In the genomic region with DNA sequence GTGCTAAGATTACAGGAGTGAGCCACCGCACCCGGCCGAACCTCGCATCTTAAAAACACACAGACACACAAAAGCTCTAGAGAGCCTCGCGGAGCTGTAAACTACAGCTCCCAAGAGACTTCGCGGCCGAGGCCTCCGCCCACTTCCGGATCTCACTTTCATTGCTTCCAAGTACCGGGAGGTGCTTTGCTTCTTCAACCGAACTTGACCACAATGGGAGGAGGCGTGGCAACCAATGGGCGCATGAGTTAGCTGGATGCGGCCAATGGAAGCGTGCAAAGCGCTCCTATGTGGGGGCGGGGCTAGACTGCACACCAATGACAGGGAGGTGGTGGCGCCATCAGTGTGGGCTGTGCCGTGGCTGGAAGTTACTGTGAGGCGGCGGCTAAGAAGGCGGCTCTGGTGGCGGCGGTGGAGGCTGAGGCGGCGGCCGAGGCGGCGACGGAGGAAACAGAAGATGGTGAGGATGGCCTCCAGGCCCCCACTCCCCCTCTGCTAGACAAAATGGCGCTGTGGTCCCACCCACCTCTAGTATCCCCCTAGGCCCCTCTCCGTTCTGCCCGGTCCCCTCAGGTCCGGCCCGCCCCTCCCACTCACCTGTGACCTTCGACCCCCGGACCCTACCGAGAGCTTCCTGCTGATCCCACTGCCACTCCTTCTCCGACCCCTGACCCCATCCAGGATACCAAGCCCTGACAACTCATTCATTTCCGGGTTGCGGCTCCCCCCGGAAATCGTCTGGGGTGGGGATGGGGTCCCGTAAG, we compare ENCODE assay signal across 1 cellular context.
A peak's percentile ranks its signal among the peaks of the same experiment; 100 is the strongest.
TF ChIP-seq lines count a peak whose summit lies in the region.

A gene (plus strand): TSS at position 366 of the 764 bp plus-strand sequence. CDS start 92 bp downstream, at position 458.

TF ChIP-seq in HEK293, 187 proteins besides CTCF, POLR2A, EP300 and RAD21 (continued from another document and continues in another):
- TF ChIP-seq, protein P1, sequence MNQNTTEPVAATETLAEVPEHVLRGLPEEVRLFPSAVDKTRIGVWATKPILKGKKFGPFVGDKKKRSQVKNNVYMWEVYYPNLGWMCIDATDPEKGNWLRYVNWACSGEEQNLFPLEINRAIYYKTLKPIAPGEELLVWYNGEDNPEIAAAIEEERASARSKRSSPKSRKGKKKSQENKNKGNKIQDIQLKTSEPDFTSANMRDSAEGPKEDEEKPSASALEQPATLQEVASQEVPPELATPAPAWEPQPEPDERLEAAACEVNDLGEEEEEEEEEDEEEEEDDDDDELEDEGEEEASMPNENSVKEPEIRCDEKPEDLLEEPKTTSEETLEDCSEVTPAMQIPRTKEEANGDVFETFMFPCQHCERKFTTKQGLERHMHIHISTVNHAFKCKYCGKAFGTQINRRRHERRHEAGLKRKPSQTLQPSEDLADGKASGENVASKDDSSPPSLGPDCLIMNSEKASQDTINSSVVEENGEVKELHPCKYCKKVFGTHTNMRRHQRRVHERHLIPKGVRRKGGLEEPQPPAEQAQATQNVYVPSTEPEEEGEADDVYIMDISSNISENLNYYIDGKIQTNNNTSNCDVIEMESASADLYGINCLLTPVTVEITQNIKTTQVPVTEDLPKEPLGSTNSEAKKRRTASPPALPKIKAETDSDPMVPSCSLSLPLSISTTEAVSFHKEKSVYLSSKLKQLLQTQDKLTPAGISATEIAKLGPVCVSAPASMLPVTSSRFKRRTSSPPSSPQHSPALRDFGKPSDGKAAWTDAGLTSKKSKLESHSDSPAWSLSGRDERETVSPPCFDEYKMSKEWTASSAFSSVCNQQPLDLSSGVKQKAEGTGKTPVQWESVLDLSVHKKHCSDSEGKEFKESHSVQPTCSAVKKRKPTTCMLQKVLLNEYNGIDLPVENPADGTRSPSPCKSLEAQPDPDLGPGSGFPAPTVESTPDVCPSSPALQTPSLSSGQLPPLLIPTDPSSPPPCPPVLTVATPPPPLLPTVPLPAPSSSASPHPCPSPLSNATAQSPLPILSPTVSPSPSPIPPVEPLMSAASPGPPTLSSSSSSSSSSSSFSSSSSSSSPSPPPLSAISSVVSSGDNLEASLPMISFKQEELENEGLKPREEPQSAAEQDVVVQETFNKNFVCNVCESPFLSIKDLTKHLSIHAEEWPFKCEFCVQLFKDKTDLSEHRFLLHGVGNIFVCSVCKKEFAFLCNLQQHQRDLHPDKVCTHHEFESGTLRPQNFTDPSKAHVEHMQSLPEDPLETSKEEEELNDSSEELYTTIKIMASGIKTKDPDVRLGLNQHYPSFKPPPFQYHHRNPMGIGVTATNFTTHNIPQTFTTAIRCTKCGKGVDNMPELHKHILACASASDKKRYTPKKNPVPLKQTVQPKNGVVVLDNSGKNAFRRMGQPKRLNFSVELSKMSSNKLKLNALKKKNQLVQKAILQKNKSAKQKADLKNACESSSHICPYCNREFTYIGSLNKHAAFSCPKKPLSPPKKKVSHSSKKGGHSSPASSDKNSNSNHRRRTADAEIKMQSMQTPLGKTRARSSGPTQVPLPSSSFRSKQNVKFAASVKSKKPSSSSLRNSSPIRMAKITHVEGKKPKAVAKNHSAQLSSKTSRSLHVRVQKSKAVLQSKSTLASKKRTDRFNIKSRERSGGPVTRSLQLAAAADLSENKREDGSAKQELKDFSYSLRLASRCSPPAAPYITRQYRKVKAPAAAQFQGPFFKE (tag by site-specific recombination; IDR thresholded peaks at IDR 0.05; ENCODE audit: borderline replicate concordance): no peak
- TF ChIP-seq SETDB1 (IDR thresholded peaks at IDR 0.05; ENCODE audit: insufficient read length, low read length): no peak
- TF ChIP-seq ZEB2 (tag by site-specific recombination; IDR thresholded peaks at IDR 0.05): peak; percentile 70; the same call in 1 of the 2 replicates
- TF ChIP-seq YY1 (tag by site-specific recombination; IDR thresholded peaks at IDR 0.05): peak; percentile 85
- TF ChIP-seq, protein P2, sequence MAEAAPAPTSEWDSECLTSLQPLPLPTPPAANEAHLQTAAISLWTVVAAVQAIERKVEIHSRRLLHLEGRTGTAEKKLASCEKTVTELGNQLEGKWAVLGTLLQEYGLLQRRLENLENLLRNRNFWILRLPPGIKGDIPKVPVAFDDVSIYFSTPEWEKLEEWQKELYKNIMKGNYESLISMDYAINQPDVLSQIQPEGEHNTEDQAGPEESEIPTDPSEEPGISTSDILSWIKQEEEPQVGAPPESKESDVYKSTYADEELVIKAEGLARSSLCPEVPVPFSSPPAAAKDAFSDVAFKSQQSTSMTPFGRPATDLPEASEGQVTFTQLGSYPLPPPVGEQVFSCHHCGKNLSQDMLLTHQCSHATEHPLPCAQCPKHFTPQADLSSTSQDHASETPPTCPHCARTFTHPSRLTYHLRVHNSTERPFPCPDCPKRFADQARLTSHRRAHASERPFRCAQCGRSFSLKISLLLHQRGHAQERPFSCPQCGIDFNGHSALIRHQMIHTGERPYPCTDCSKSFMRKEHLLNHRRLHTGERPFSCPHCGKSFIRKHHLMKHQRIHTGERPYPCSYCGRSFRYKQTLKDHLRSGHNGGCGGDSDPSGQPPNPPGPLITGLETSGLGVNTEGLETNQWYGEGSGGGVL (tag by site-specific recombination; IDR thresholded peaks at IDR 0.05): no peak
- peak; percentile 100 for TF ChIP-seq SP2 (tag by site-specific recombination; IDR thresholded peaks at IDR 0.05)
- no peak for TF ChIP-seq ZNF214 (tag by site-specific recombination; IDR thresholded peaks at IDR 0.05; ENCODE audit: borderline replicate concordance)
- TF ChIP-seq, protein P3, sequence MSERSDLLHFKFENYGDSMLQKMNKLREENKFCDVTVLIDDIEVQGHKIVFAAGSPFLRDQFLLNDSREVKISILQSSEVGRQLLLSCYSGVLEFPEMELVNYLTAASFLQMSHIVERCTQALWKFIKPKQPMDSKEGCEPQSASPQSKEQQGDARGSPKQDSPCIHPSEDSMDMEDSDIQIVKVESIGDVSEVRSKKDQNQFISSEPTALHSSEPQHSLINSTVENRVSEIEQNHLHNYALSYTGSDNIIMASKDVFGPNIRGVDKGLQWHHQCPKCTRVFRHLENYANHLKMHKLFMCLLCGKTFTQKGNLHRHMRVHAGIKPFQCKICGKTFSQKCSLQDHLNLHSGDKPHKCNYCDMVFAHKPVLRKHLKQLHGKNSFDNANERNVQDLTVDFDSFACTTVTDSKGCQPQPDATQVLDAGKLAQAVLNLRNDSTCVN (tag by site-specific recombination; optimal IDR thresholded peaks at IDR 0.05): no peak
- no peak for TF ChIP-seq ZNF623 (tag by site-specific recombination; IDR thresholded peaks at IDR 0.05)
- TF ChIP-seq KLF9 (tag by site-specific recombination; IDR thresholded peaks at IDR 0.05; ENCODE audit: low read depth): peak; percentile 85
- 0 out of 2 replicates have a peak, but pooled peaks have one; percentile 93 for TF ChIP-seq HOXC10 (CRISPR knock-in tag; IDR thresholded peaks at IDR 0.05)
- TF ChIP-seq, protein P4, sequence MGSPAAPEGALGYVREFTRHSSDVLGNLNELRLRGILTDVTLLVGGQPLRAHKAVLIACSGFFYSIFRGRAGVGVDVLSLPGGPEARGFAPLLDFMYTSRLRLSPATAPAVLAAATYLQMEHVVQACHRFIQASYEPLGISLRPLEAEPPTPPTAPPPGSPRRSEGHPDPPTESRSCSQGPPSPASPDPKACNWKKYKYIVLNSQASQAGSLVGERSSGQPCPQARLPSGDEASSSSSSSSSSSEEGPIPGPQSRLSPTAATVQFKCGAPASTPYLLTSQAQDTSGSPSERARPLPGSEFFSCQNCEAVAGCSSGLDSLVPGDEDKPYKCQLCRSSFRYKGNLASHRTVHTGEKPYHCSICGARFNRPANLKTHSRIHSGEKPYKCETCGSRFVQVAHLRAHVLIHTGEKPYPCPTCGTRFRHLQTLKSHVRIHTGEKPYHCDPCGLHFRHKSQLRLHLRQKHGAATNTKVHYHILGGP (tag by site-specific recombination; IDR thresholded peaks at IDR 0.05): no peak
- TF ChIP-seq, protein P5, sequence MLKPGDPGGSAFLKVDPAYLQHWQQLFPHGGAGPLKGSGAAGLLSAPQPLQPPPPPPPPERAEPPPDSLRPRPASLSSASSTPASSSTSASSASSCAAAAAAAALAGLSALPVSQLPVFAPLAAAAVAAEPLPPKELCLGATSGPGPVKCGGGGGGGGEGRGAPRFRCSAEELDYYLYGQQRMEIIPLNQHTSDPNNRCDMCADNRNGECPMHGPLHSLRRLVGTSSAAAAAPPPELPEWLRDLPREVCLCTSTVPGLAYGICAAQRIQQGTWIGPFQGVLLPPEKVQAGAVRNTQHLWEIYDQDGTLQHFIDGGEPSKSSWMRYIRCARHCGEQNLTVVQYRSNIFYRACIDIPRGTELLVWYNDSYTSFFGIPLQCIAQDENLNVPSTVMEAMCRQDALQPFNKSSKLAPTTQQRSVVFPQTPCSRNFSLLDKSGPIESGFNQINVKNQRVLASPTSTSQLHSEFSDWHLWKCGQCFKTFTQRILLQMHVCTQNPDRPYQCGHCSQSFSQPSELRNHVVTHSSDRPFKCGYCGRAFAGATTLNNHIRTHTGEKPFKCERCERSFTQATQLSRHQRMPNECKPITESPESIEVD (tag by site-specific recombination; IDR thresholded peaks at IDR 0.05): no peak
- 0 out of 2 replicates have a peak, but pooled peaks have one; percentile 24 for TF ChIP-seq ZBTB17 (tag by site-specific recombination; IDR thresholded peaks at IDR 0.05)
- TF ChIP-seq, protein P6, sequence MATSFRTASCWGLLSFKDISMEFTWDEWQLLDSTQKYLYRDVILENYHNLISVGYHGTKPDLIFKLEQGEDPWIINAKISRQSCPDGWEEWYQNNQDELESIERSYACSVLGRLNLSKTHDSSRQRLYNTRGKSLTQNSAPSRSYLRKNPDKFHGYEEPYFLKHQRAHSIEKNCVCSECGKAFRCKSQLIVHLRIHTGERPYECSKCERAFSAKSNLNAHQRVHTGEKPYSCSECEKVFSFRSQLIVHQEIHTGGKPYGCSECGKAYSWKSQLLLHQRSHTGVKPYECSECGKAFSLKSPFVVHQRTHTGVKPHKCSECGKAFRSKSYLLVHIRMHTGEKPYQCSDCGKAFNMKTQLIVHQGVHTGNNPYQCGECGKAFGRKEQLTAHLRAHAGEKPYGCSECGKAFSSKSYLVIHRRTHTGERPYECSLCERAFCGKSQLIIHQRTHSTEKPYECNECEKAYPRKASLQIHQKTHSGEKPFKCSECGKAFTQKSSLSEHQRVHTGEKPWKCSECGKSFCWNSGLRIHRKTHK (tag by site-specific recombination; IDR thresholded peaks at IDR 0.05): no peak
- peak; percentile 63; the same call in 1 of the 2 replicates for TF ChIP-seq SP7 (tag by site-specific recombination; IDR thresholded peaks at IDR 0.05)
- no peak for TF ChIP-seq OSR2 (tag by site-specific recombination; IDR thresholded peaks at IDR 0.05)
- TF ChIP-seq KLF1 (tag by site-specific recombination; IDR thresholded peaks at IDR 0.05): peak; percentile 66; the same call in 1 of the 2 replicates
- TF ChIP-seq ZNF221 (tag by site-specific recombination; IDR thresholded peaks at IDR 0.05; ENCODE audit: borderline replicate concordance): no peak
- no peak for TF ChIP-seq MZF1 (tag by site-specific recombination; IDR thresholded peaks at IDR 0.05; ENCODE audit: borderline replicate concordance)
- TF ChIP-seq, protein P7, sequence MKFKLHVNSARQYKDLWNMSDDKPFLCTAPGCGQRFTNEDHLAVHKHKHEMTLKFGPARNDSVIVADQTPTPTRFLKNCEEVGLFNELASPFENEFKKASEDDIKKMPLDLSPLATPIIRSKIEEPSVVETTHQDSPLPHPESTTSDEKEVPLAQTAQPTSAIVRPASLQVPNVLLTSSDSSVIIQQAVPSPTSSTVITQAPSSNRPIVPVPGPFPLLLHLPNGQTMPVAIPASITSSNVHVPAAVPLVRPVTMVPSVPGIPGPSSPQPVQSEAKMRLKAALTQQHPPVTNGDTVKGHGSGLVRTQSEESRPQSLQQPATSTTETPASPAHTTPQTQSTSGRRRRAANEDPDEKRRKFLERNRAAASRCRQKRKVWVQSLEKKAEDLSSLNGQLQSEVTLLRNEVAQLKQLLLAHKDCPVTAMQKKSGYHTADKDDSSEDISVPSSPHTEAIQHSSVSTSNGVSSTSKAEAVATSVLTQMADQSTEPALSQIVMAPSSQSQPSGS (tag by site-specific recombination; IDR thresholded peaks at IDR 0.05; ENCODE audit: low read depth): no peak
- TF ChIP-seq, protein P8, sequence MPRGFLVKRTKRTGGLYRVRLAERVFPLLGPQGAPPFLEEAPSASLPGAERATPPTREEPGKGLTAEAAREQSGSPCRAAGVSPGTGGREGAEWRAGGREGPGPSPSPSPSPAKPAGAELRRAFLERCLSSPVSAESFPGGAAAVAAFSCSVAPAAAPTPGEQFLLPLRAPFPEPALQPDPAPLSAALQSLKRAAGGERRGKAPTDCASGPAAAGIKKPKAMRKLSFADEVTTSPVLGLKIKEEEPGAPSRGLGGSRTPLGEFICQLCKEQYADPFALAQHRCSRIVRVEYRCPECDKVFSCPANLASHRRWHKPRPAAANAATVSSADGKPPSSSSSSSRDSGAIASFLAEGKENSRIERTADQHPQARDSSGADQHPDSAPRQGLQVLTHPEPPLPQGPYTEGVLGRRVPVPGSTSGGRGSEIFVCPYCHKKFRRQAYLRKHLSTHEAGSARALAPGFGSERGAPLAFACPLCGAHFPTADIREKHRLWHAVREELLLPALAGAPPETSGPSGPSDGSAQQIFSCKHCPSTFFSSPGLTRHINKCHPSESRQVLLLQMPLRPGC (tag by site-specific recombination; IDR thresholded peaks at IDR 0.05): no peak; the same call in 1 of the 2 replicates
- no peak for TF ChIP-seq ZNF354C (tag by site-specific recombination; IDR thresholded peaks at IDR 0.05; ENCODE audit: borderline replicate concordance, low read depth)
- TF ChIP-seq, protein P9, sequence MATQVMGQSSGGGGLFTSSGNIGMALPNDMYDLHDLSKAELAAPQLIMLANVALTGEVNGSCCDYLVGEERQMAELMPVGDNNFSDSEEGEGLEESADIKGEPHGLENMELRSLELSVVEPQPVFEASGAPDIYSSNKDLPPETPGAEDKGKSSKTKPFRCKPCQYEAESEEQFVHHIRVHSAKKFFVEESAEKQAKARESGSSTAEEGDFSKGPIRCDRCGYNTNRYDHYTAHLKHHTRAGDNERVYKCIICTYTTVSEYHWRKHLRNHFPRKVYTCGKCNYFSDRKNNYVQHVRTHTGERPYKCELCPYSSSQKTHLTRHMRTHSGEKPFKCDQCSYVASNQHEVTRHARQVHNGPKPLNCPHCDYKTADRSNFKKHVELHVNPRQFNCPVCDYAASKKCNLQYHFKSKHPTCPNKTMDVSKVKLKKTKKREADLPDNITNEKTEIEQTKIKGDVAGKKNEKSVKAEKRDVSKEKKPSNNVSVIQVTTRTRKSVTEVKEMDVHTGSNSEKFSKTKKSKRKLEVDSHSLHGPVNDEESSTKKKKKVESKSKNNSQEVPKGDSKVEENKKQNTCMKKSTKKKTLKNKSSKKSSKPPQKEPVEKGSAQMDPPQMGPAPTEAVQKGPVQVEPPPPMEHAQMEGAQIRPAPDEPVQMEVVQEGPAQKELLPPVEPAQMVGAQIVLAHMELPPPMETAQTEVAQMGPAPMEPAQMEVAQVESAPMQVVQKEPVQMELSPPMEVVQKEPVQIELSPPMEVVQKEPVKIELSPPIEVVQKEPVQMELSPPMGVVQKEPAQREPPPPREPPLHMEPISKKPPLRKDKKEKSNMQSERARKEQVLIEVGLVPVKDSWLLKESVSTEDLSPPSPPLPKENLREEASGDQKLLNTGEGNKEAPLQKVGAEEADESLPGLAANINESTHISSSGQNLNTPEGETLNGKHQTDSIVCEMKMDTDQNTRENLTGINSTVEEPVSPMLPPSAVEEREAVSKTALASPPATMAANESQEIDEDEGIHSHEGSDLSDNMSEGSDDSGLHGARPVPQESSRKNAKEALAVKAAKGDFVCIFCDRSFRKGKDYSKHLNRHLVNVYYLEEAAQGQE (tag by site-specific recombination; IDR thresholded peaks at IDR 0.05): no peak
- no peak for TF ChIP-seq ZNF837 (tag by site-specific recombination; IDR thresholded peaks at IDR 0.05)
- no peak for TF ChIP-seq ZNF600 (tag by site-specific recombination; IDR thresholded peaks at IDR 0.05)
- no peak for TF ChIP-seq REPIN1 (tag by site-specific recombination; IDR thresholded peaks at IDR 0.05; ENCODE audit: low read depth)
- TF ChIP-seq ZNF548 (tag by site-specific recombination; IDR thresholded peaks at IDR 0.05): no peak
